In genomic region chr12:15880721-15881120, GRCh38 we compare ENCODE assay signal across 16 cellular contexts. TPM values are rescaled to one million over a fixed set of nuclear protein-coding genes. Genes with fewer than 3 reads are reported as not detected.
DNase-seq lines count a peak whose midpoint lies in the region; ATAC-seq lines count a peak whose summit lies in the region.
"Had no signal": no experiment of that assay in that cellular context is flagged by ENCODE, and none has a peak within 500 bp of the region (broad histone marks: within the 10 kb centered on the region; RNA-seq: fewer than 3 reads in every experiment).

No MANE protein-coding gene starts in this region.

- H3K27me3 Mint-ChIP-seq in activated CD4-positive, alpha-beta memory T cell treated with anti-CD3 and anti-CD28 coated beads for 36 hours = no peaks in the 10 kb centered on the region
- no peaks in the 10 kb centered on the region for H3K27me3 Mint-ChIP-seq in naive thymus-derived CD8-positive, alpha-beta T cell

- peaks cover 32% of the 10 kb centered on the region for H3K4me1 Mint-ChIP-seq in activated CD4-positive, alpha-beta memory T cell treated with anti-CD3 and anti-CD28 coated beads for 36 hours (ENCODE audit: low read depth)
- H3K4me1 Mint-ChIP-seq in naive thymus-derived CD8-positive, alpha-beta T cell = peaks cover 25 to 47% (median 43%) of the 10 kb centered on the region in 4 donors

- H3K27ac Mint-ChIP-seq in activated CD4-positive, alpha-beta memory T cell treated with anti-CD3 and anti-CD28 coated beads for 36 hours = no peak overlapping the region
- H3K27ac Mint-ChIP-seq in naive thymus-derived CD8-positive, alpha-beta T cell = peak overlapping the region; percentile 29 to 100 (median 87)

- H3K4me3 Mint-ChIP-seq in activated CD4-positive, alpha-beta memory T cell treated with anti-CD3 and anti-CD28 coated beads for 36 hours = peak overlapping the region; percentile 43
- H3K4me3 Mint-ChIP-seq in naive thymus-derived CD8-positive, alpha-beta T cell = peak overlapping the region; percentile 1 to 99 (median 56)

- CTCF ChIA-PET in activated CD4-positive, alpha-beta memory T cell treated with anti-CD3 and anti-CD28 coated beads for 36 hours (lab: Charles Lee) = no interaction called here

- POLR2A ChIA-PET in activated CD4-positive, alpha-beta memory T cell treated with anti-CD3 and anti-CD28 coated beads for 36 hours (lab: Charles Lee) = no interaction called here
- POLR2A ChIA-PET in naive thymus-derived CD8-positive, alpha-beta T cell (lab: Charles Lee) = no interaction called here

- ATAC-seq in naive thymus-derived CD8-positive, alpha-beta T cell = no peak
- ATAC-seq in GM19467 (IDR thresholded peaks at IDR 0.05; ENCODE audit: unreplicated experiment) (no peak), GM21619 (IDR thresholded peaks at IDR 0.05; ENCODE audit: unreplicated experiment) (no peak)

- no peaks in the 10 kb centered on the region for H3K9me3 Mint-ChIP-seq in activated CD4-positive, alpha-beta memory T cell treated with anti-CD3 and anti-CD28 coated beads for 36 hours
- H3K9me3 Mint-ChIP-seq in naive thymus-derived CD8-positive, alpha-beta T cell = peaks cover 0 to 7% (median 0%) of the 10 kb centered on the region in 9 donors

- intact Hi-C loops in activated CD4-positive, alpha-beta memory T cell treated with anti-CD3 and anti-CD28 coated beads for 36 hours (cut with micrococcal nuclease) = loop anchor here (10.0 kb wide), 1 partner anchor 926 kb away; no protein-coding TSS in a partner anchor

- H3K36me3 Mint-ChIP-seq in activated CD4-positive, alpha-beta memory T cell treated with anti-CD3 and anti-CD28 coated beads for 36 hours = peaks cover 19% of the 10 kb centered on the region
- peaks cover 0 to 21% (median 2%) of the 10 kb centered on the region in 3 donors for H3K36me3 Mint-ChIP-seq in naive thymus-derived CD8-positive, alpha-beta T cell

- DNase-seq in NCI-H510A treated with DMSO at 0.1 percent for 48 hours (lab: John Stamatoyannopoulos, UW) (peak; percentile 60), NCI-H510A (lab: John Stamatoyannopoulos, UW) (no peak), NCI-H1092 treated with DMSO at 0.1 percent for 48 hours (lab: John Stamatoyannopoulos, UW) (peak; percentile 55), LoVo (ENCODE audit: low spot score) (no peak)
- no peak for DNase-seq in activated CD4-positive, alpha-beta memory T cell treated with anti-CD3 and anti-CD28 coated beads for 36 hours
- DNase-seq in naive thymus-derived CD8-positive, alpha-beta T cell = no peak
- DNase-seq: activated CD4-positive, alpha-beta T cell treated with anti-CD3 and anti-CD28 coated beads, Interleukin-2, amount 50 U/mL, for 4 hours; brain microvascular endothelial cell; HCEC 1CT; islet precursor cell; NCI-H1048; ovary; SHP77 treated with DMSO at 0.1 percent for 48 hours; substantia nigra had no signal

RNA-seq across cellular contexts. Expression of gene STRAP, which starts 1.5 kb away (rescaled TPM):
- 100 to 1,000 TPM; 135 to 140 TPM for total RNA-seq in activated CD4-positive, alpha-beta memory T cell treated with anti-CD3 and anti-CD28 coated beads for 36 hours
- 10 to 100 TPM; 49.6 to 54.3 TPM for total RNA-seq in naive thymus-derived CD8-positive, alpha-beta T cell
- 100 to 1,000 TPM in 2 of 3 donors, 10 to 100 TPM in 1; 99.2 to 126 (median 112) TPM for polyA plus RNA-seq in naive thymus-derived CD8-positive, alpha-beta T cell

RNA-seq across cellular contexts. Expression of gene DERA, which starts 30.4 kb away (rescaled TPM):
- total RNA-seq in activated CD4-positive, alpha-beta memory T cell treated with anti-CD3 and anti-CD28 coated beads for 36 hours = 10 to 100 TPM; 28.4 to 29.0 TPM
- 10 to 100 TPM; 12.4 to 14.1 TPM for total RNA-seq in naive thymus-derived CD8-positive, alpha-beta T cell
- 10 to 100 TPM; 22.8 to 28.5 (median 26.7) TPM for polyA plus RNA-seq in naive thymus-derived CD8-positive, alpha-beta T cell

Comparison
In these comparisons a context has a peak if more than half of its experiments do, and no peak if none do; other contexts are left out.
1. DNase-seq: peak in NCI-H510A treated with DMSO at 0.1 percent for 48 hours (single experiment) and NCI-H1092 treated with DMSO at 0.1 percent for 48 hours (single experiment); none in NCI-H510A (single experiment), activated CD4-positive, alpha-beta memory T cell treated with anti-CD3 and anti-CD28 coated beads for 36 hours (single experiment), naive thymus-derived CD8-positive, alpha-beta T cell (0 of 10) and LoVo (single experiment).